1 cellular context compared by ENCODE assay signal in the genomic region with DNA sequence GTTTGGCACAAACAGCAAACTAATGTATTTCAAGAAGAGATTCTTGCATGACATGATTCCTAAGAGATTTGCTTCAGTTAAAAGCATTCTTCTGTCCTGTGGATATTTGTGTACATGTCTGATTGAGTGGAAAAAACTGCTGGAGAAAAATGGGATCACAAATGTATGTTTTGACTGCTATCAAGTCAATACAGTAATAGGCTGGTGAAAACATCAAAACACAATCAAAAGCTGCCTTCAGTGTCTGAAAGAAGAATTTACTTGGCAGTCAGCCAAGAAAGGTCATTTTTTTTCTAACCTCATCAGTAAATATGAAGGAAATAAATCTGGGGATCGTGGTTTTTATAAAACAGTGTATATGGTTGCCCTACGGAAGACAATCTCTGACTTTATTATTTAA.
TF ChIP-seq lines count a peak whose summit lies in the region.

No MANE protein-coding gene starts in this region.

TF ChIP-seq in GM23338, 12 proteins besides CTCF, POLR2A, EP300 and RAD21 (continued from another document):
- TF ChIP-seq, protein P1, sequence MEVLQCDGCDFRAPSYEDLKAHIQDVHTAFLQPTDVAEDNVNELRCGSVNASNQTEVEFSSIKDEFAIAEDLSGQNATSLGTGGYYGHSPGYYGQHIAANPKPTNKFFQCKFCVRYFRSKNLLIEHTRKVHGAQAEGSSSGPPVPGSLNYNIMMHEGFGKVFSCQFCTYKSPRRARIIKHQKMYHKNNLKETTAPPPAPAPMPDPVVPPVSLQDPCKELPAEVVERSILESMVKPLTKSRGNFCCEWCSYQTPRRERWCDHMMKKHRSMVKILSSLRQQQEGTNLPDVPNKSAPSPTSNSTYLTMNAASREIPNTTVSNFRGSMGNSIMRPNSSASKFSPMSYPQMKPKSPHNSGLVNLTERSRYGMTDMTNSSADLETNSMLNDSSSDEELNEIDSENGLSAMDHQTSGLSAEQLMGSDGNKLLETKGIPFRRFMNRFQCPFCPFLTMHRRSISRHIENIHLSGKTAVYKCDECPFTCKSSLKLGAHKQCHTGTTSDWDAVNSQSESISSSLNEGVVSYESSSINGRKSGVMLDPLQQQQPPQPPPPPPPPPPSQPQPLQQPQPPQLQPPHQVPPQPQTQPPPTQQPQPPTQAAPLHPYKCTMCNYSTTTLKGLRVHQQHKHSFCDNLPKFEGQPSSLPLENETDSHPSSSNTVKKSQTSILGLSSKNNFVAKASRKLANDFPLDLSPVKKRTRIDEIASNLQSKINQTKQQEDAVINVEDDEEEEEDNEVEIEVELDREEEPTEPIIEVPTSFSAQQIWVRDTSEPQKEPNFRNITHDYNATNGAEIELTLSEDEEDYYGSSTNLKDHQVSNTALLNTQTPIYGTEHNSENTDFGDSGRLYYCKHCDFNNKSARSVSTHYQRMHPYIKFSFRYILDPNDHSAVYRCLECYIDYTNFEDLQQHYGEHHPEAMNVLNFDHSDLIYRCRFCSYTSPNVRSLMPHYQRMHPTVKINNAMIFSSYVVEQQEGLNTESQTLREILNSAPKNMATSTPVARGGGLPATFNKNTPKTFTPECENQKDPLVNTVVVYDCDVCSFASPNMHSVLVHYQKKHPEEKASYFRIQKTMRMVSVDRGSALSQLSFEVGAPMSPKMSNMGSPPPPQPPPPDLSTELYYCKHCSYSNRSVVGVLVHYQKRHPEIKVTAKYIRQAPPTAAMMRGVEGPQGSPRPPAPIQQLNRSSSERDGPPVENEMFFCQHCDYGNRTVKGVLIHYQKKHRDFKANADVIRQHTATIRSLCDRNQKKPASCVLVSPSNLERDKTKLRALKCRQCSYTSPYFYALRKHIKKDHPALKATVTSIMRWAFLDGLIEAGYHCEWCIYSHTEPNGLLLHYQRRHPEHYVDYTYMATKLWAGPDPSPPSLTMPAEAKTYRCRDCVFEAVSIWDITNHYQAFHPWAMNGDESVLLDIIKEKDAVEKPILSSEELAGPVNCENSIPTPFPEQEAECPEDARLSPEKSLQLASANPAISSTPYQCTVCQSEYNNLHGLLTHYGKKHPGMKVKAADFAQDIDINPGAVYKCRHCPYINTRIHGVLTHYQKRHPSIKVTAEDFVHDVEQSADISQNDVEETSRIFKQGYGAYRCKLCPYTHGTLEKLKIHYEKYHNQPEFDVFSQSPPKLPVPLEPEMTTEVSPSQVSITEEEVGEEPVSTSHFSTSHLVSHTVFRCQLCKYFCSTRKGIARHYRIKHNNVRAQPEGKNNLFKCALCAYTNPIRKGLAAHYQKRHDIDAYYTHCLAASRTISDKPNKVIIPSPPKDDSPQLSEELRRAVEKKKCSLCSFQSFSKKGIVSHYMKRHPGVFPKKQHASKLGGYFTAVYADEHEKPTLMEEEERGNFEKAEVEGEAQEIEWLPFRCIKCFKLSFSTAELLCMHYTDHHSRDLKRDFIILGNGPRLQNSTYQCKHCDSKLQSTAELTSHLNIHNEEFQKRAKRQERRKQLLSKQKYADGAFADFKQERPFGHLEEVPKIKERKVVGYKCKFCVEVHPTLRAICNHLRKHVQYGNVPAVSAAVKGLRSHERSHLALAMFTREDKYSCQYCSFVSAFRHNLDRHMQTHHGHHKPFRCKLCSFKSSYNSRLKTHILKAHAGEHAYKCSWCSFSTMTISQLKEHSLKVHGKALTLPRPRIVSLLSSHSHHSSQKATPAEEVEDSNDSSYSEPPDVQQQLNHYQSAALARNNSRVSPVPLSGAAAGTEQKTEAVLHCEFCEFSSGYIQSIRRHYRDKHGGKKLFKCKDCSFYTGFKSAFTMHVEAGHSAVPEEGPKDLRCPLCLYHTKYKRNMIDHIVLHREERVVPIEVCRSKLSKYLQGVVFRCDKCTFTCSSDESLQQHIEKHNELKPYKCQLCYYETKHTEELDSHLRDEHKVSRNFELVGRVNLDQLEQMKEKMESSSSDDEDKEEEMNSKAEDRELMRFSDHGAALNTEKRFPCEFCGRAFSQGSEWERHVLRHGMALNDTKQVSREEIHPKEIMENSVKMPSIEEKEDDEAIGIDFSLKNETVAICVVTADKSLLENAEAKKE (CRISPR knock-in tag; IDR thresholded peaks at IDR 0.05), result no peak
- no peak for TF ChIP-seq POLR2AphosphoS5 (IDR thresholded peaks at IDR 0.05; ENCODE audit: low read depth)
- no peak for TF ChIP-seq EZH2 (IDR thresholded peaks at IDR 0.05; ENCODE audit: low read depth, unreplicated experiment)
- TF ChIP-seq, protein P2, sequence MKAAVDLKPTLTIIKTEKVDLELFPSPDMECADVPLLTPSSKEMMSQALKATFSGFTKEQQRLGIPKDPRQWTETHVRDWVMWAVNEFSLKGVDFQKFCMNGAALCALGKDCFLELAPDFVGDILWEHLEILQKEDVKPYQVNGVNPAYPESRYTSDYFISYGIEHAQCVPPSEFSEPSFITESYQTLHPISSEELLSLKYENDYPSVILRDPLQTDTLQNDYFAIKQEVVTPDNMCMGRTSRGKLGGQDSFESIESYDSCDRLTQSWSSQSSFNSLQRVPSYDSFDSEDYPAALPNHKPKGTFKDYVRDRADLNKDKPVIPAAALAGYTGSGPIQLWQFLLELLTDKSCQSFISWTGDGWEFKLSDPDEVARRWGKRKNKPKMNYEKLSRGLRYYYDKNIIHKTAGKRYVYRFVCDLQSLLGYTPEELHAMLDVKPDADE (IDR thresholded peaks at IDR 0.05), result no peak
- TF ChIP-seq ZNF331 (CRISPR knock-in tag; IDR thresholded peaks at IDR 0.05; ENCODE audit: low read depth), result no peak
- TF ChIP-seq ZNF114 (CRISPR knock-in tag; IDR thresholded peaks at IDR 0.05), result no peak
- no peak for TF ChIP-seq NANOG (IDR thresholded peaks at IDR 0.05; ENCODE audit: borderline replicate concordance)
- TF ChIP-seq, protein P3, sequence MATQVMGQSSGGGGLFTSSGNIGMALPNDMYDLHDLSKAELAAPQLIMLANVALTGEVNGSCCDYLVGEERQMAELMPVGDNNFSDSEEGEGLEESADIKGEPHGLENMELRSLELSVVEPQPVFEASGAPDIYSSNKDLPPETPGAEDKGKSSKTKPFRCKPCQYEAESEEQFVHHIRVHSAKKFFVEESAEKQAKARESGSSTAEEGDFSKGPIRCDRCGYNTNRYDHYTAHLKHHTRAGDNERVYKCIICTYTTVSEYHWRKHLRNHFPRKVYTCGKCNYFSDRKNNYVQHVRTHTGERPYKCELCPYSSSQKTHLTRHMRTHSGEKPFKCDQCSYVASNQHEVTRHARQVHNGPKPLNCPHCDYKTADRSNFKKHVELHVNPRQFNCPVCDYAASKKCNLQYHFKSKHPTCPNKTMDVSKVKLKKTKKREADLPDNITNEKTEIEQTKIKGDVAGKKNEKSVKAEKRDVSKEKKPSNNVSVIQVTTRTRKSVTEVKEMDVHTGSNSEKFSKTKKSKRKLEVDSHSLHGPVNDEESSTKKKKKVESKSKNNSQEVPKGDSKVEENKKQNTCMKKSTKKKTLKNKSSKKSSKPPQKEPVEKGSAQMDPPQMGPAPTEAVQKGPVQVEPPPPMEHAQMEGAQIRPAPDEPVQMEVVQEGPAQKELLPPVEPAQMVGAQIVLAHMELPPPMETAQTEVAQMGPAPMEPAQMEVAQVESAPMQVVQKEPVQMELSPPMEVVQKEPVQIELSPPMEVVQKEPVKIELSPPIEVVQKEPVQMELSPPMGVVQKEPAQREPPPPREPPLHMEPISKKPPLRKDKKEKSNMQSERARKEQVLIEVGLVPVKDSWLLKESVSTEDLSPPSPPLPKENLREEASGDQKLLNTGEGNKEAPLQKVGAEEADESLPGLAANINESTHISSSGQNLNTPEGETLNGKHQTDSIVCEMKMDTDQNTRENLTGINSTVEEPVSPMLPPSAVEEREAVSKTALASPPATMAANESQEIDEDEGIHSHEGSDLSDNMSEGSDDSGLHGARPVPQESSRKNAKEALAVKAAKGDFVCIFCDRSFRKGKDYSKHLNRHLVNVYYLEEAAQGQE (IDR thresholded peaks at IDR 0.05; ENCODE audit: unreplicated experiment), result no peak
- TF ChIP-seq CREB1 (CRISPR knock-in tag; IDR thresholded peaks at IDR 0.05; ENCODE audit: low read depth), result no peak
